9 cellular contexts compared by ENCODE assay signal in genomic region chr15:89761009-89761831, GRCh38. TPM values are rescaled to one million over a fixed set of nuclear protein-coding genes. Genes with fewer than 3 reads are reported as not detected.
DNase-seq lines count a peak whose midpoint lies in the region; ATAC-seq and TF ChIP-seq lines count a peak whose summit lies in the region.
"Had no signal": no experiment of that assay in that cellular context is flagged by ENCODE, and none has a peak within 500 bp of the region (broad histone marks: within the 10 kb centered on the region; RNA-seq: fewer than 3 reads in every experiment).

No MANE protein-coding gene starts in this region.

- no peak overlapping the region for H3K4me3 Mint-ChIP-seq in activated B cell treated with CpG ODN at 0.5 μM for 24 hours
- H3K4me3 Mint-ChIP-seq: memory B cell had no signal

- ATAC-seq in HG02678 (IDR thresholded peaks at IDR 0.05; ENCODE audit: unreplicated experiment) = peak; percentile 68
- peak; percentile 50 for ATAC-seq in activated B cell treated with CpG ODN at 0.5 μM for 24 hours (ENCODE audit: low read depth)
- ATAC-seq in GM21367 (IDR thresholded peaks at IDR 0.05; ENCODE audit: unreplicated experiment) = no peak

- POLR2A ChIA-PET in activated B cell treated with CpG ODN at 0.5 μM for 24 hours (lab: Charles Lee) = interaction anchor here (1.1 to 2.0 kb wide), 3 partner anchors 20 to 114 kb away, joined by 4 to 9 read pairs (median 4); no protein-coding TSS in a partner anchor

- no peak for TF ChIP-seq CTCF in activated B cell treated with CpG ODN at 0.5 μM for 24 hours (IDR thresholded peaks at IDR 0.05)

- peaks cover 3% of the 10 kb centered on the region for H3K4me1 Mint-ChIP-seq in activated B cell treated with CpG ODN at 0.5 μM for 24 hours

- DNase-seq in D341Med (ENCODE audit: low spot score) = peak; percentile 22
- DNase-seq in activated B cell treated with CpG ODN at 0.5 μM for 24 hours = no peak
- DNase-seq in mucosa of gallbladder (ENCODE audit: low spot score) = peak; percentile 42
- DNase-seq in KBM-7 = no peak
- no peak for DNase-seq in NCI-H146 (lab: John Stamatoyannopoulos, UW)
- DNase-seq in occipital lobe (lab: John Stamatoyannopoulos, UW) = no peak

- CTCF ChIA-PET in activated B cell treated with CpG ODN at 0.5 μM for 24 hours (lab: Charles Lee) = interaction anchor here (0.6 to 7.8 kb wide), 22 partner anchors 9 to 341 kb away, joined by 3 to 219 read pairs (median 4); partner anchors contain the start of genes ANPEP, AP3S2, IDH2 and MESP1

- H3K9me3 Mint-ChIP-seq in activated B cell treated with CpG ODN at 0.5 μM for 24 hours = no peaks in the 10 kb centered on the region
- H3K9me3 Mint-ChIP-seq: memory B cell had no signal

- H3K27me3 Mint-ChIP-seq in activated B cell treated with CpG ODN at 0.5 μM for 24 hours = no peaks in the 10 kb centered on the region
- H3K27me3 Mint-ChIP-seq: memory B cell had no signal

- no peaks in the 10 kb centered on the region for H3K36me3 Mint-ChIP-seq in activated B cell treated with CpG ODN at 0.5 μM for 24 hours (ENCODE audit: low read depth)
- H3K36me3 Mint-ChIP-seq: memory B cell had no signal

- intact Hi-C loops in activated B cell treated with CpG ODN at 0.5 μM for 24 hours (cut with micrococcal nuclease) = loop anchor here (2.0 to 5.0 kb wide), 2 partner anchors 311 to 326 kb away; no protein-coding TSS in a partner anchor

- H3K27ac Mint-ChIP-seq in activated B cell treated with CpG ODN at 0.5 μM for 24 hours = no peak overlapping the region
- H3K27ac Mint-ChIP-seq: memory B cell had no signal

- in situ Hi-C loops in KBM-7 (cut with MboI; ENCODE audit: low pct_unique_long_range_greater_than_20kb, low sequenced_read_pairs) = loop anchor here (25.0 kb wide), 2 partner anchors 126 to 326 kb away; partner anchors contain the start of gene AP3S2

RNA-seq across cellular contexts. Expression of gene MESP1, which starts 10.2 kb away (rescaled TPM):
- total RNA-seq in activated B cell treated with CpG ODN at 0.5 μM for 24 hours (0.24 and 0.71 TPM in 2 replicates), mucosa of gallbladder (4.6 TPM), occipital lobe (1.6 TPM)

RNA-seq across cellular contexts. Expression of gene MESP2, which starts 14.9 kb away (rescaled TPM):
- total RNA-seq in activated B cell treated with CpG ODN at 0.5 μM for 24 hours (0.40 TPM in 1 of 2 replicates, not detected in the other), mucosa of gallbladder (0.75 TPM), occipital lobe (not detected)

RNA-seq across cellular contexts. Expression of gene ANPEP, which starts 53.4 kb away (rescaled TPM):
- total RNA-seq in activated B cell treated with CpG ODN at 0.5 μM for 24 hours (4.5 and 4.8 TPM in 2 replicates), mucosa of gallbladder (1,600 TPM), occipital lobe (0.16 TPM)

Comparison
In these comparisons a context has a peak if more than half of its experiments do, and no peak if none do; other contexts are left out.
1. DNase-seq: peak in D341Med (single experiment) and mucosa of gallbladder (single experiment); none in activated B cell treated with CpG ODN at 0.5 μM for 24 hours (single experiment), KBM-7 (single experiment), NCI-H146 (single experiment) and occipital lobe (single experiment).
2. RNA of gene ANPEP, which starts 53.4 kb away (total RNA-seq): 1,600 TPM in mucosa of gallbladder (single experiment); 4.5 to 4.8 TPM in activated B cell treated with CpG ODN at 0.5 μM for 24 hours and 0.16 TPM in occipital lobe (single experiment); every median in the first group is over 100 times any median in the second.